ENCODE assay signal across 22 cellular contexts in genomic region chr4:1998296-1998695, GRCh38. TPM values are rescaled to one million over a fixed set of nuclear protein-coding genes. Genes with fewer than 3 reads are reported as not detected.
DNase-seq lines count a peak whose midpoint lies in the region; FAIRE-seq and TF ChIP-seq lines count a peak whose summit lies in the region.
"Had no signal": no experiment of that assay in that cellular context is flagged by ENCODE, and none has a peak within 500 bp of the region (broad histone marks: within the 10 kb centered on the region; RNA-seq: fewer than 3 reads in every experiment).

No MANE protein-coding gene starts in this region.

- H3K4me3 ChIP-seq in bronchial epithelial cell (ENCODE audit: low read depth, low read length) = no peak overlapping the region
- H3K4me3 ChIP-seq: neural progenitor cell had no signal

- no peak for FAIRE-seq in bronchial epithelial cell (lab: Jason Lieb, UNC)
- FAIRE-seq: GM18507, H54 had no signal

- peak; percentile 42 for DNase-seq in ACHN
- DNase-seq in LoVo (ENCODE audit: low spot score) = peak; percentile 29
- DNase-seq in bronchial epithelial cell (ENCODE audit: low read depth) = peak; percentile 65
- DNase-seq in kidney tubule cell (ENCODE audit: low spot score) = peak; percentile 83
- no peak for DNase-seq in NCI-H2107 treated with DMSO at 0.1 percent for 48 hours (lab: John Stamatoyannopoulos, UW; ENCODE audit: unreplicated experiment)
- DNase-seq in DMS114 treated with DMSO at 0.1 percent for 48 hours (lab: John Stamatoyannopoulos, UW; ENCODE audit: unreplicated experiment) = no peak
- DNase-seq in activated CD4-positive, alpha-beta T cell treated with anti-CD3 and anti-CD28 coated beads, Interleukin-2, amount 50 U/mL, for 1 hour = no peak
- no peak for DNase-seq in activated T-cell treated with anti-CD3 and anti-CD28 coated beads, Interleukin-2, amount 50 U/mL, for 48 hours
- DNase-seq: amygdala; C1 segment of cervical spinal cord; DND-41; effector CD8-positive, alpha-beta T cell; hippocampal formation; IMR-90; left cardiac atrium; midbrain; NCI-H2029; NCI-H524; OCI-M1 had no signal

- no peaks in the 10 kb centered on the region for H3K27me3 ChIP-seq in bronchial epithelial cell (ENCODE audit: control insufficient read depth, insufficient read depth, low read length)
- H3K27me3 ChIP-seq: neural progenitor cell had no signal

- in situ Hi-C loops in ACHN (cut with HindIII; ENCODE audit: low pct_ligation_motif_present, low pct_unique_long_range_greater_than_20kb, low sequenced_read_pairs) = no loop called here

- TF ChIP-seq CTCF in bronchial epithelial cell (IDR thresholded peaks at IDR 0.05; ENCODE audit: insufficient read depth, low read length, severe bottlenecking) = no peak

- no peaks in the 10 kb centered on the region for H3K36me3 ChIP-seq in bronchial epithelial cell (ENCODE audit: control insufficient read depth, insufficient read depth, low read length)

RNA-seq across cellular contexts. Expression of gene NELFA, which starts 10.5 kb away (rescaled TPM):
- total RNA-seq in bronchial epithelial cell = 14.7 and 17.9 TPM in 2 replicates

Comparison
In these comparisons a context has a peak if more than half of its experiments do, and no peak if none do; other contexts are left out.
1. DNase-seq: peak in ACHN (single experiment), LoVo (single experiment), bronchial epithelial cell (single experiment) and kidney tubule cell (single experiment); none in NCI-H2107 treated with DMSO at 0.1 percent for 48 hours (single experiment), DMS114 treated with DMSO at 0.1 percent for 48 hours (single experiment), activated CD4-positive, alpha-beta T cell treated with anti-CD3 and anti-CD28 coated beads, Interleukin-2, amount 50 U/mL, for 1 hour (single experiment) and activated T-cell treated with anti-CD3 and anti-CD28 coated beads, Interleukin-2, amount 50 U/mL, for 48 hours (0 of 2).